8 cellular contexts compared by ENCODE assay signal in genomic region chr2:73235315-73236028, GRCh38. TPM values are rescaled to one million over a fixed set of nuclear protein-coding genes. Genes with fewer than 3 reads are reported as not detected.
DNase-seq lines count a peak whose midpoint lies in the region; ATAC-seq, FAIRE-seq and TF ChIP-seq lines count a peak whose summit lies in the region.

No MANE protein-coding gene starts in this region.

- TF ChIP-seq POLR2A in Raji (IDR thresholded peaks at IDR 0.05; ENCODE audit: insufficient read depth, low read depth, low read length): 0 out of 2 replicates have a peak, but pooled peaks have one; percentile 18

- DNase-seq in GM12864 (ENCODE audit: low read depth): no peak
- no peak for DNase-seq in epithelial cell of proximal tubule (ENCODE audit: low read depth)
- DNase-seq in psoas muscle: no peak
- no peak for DNase-seq in HUDEP-2 (lab: John Stamatoyannopoulos, UW; ENCODE audit: unreplicated experiment in 76 of 76)
- no peak for DNase-seq in frontal cortex (ENCODE audit: low spot score in 2 of 2)

- H3K9me3 ChIP-seq in psoas muscle: no peaks in the 10 kb centered on the region

- peak overlapping the region; percentile 78 for H3K4me3 ChIP-seq in GM12864 (ENCODE audit: low read depth, low read length)
- peak overlapping the region; percentile 88 for H3K4me3 ChIP-seq in epithelial cell of proximal tubule (ENCODE audit: low read depth, low read length)
- peak overlapping the region; percentile 91 for H3K4me3 ChIP-seq in psoas muscle

- ATAC-seq in psoas muscle (no peak), HG03095 (IDR thresholded peaks at IDR 0.05; ENCODE audit: unreplicated experiment) (no peak), GM18519 (IDR thresholded peaks at IDR 0.05; ENCODE audit: low FRiP score, unreplicated experiment) (no peak)

- no peak for TF ChIP-seq CTCF in GM12864 (IDR thresholded peaks at IDR 0.05; ENCODE audit: low read depth, low read length, missing control alignments)
- TF ChIP-seq CTCF in epithelial cell of proximal tubule (conservative IDR thresholded peaks at IDR 0.05; ENCODE audit: low read depth, low read length): no peak
- no peak for TF ChIP-seq CTCF in psoas muscle (IDR thresholded peaks at IDR 0.05)

- H3K36me3 ChIP-seq in psoas muscle (ENCODE audit: insufficient read depth in 1 of 2, low read depth in 1 of 2): peaks cover 2 to 27% of the 10 kb centered on the region in 2 donors

- WGBS in psoas muscle, 3 donors: 63 to 67% (median 63%) methylated on average over 11 of the region's 11 CpGs

- H3K27ac ChIP-seq in psoas muscle: peak overlapping the region; percentile 95

- no peaks in the 10 kb centered on the region for H3K27me3 ChIP-seq in psoas muscle (ENCODE audit: insufficient read depth in 3 of 3, low read length in 2 of 3)

- peaks cover 51% of the 10 kb centered on the region for H3K4me1 ChIP-seq in psoas muscle

- intact Hi-C loops in psoas muscle (cut with DNase I): no loop called here

- no peak for FAIRE-seq in frontal cortex (lab: Jason Lieb, UNC)

RNA-seq across cellular contexts. Expression of gene CCT7, which starts 1.4 kb away (rescaled TPM):
- 393 and 559 TPM in 2 replicates for total RNA-seq in epithelial cell of proximal tubule
- 100 to 1,000 TPM; 249 to 280 (median 268) TPM for total RNA-seq in psoas muscle
- 100 to 1,000 TPM; 255 to 316 (median 288) TPM for polyA plus RNA-seq in psoas muscle
- 214 TPM for total RNA-seq in frontal cortex

RNA-seq across cellular contexts. Expression of gene PRADC1, which starts 2.4 kb away (rescaled TPM):
- total RNA-seq in epithelial cell of proximal tubule (5.0 and 22.3 TPM in 2 replicates), psoas muscle (10 to 100 TPM; 53.6 to 98.3 (median 63.7) TPM), frontal cortex (7.3 TPM)
- 100 to 1,000 TPM in 1 of 3 donors, 10 to 100 TPM in 2; 87.6 to 118 (median 99.9) TPM for polyA plus RNA-seq in psoas muscle

RNA-seq across cellular contexts. Expression of gene SMYD5, which starts 21.4 kb away (rescaled TPM):
- total RNA-seq in epithelial cell of proximal tubule: 27.3 and 35.6 TPM in 2 replicates
- 10 to 100 TPM; 17.1 to 23.0 (median 19.7) TPM for total RNA-seq in psoas muscle
- 10 to 100 TPM; 14.7 to 42.0 (median 28.4) TPM for polyA plus RNA-seq in psoas muscle
- total RNA-seq in frontal cortex: 19.6 TPM

RNA-seq across cellular contexts. Expression of gene NOTO, which starts 33.1 kb away (rescaled TPM):
- not detected in 2 replicates for total RNA-seq in epithelial cell of proximal tubule
- total RNA-seq in psoas muscle: not detected
- not detected for polyA plus RNA-seq in psoas muscle
- not detected for total RNA-seq in frontal cortex

RNA-seq across cellular contexts. Expression of gene FBXO41, which starts 48.8 kb away (rescaled TPM):
- total RNA-seq in epithelial cell of proximal tubule (2.4 and 4.5 TPM in 2 replicates), psoas muscle (under 1 TPM; 0.15 to 0.46 (median 0.23) TPM), frontal cortex (20.0 TPM)
- polyA plus RNA-seq in psoas muscle: under 1 TPM; 0.03 to 0.09 (median 0.07) TPM
